1 cellular context compared by ENCODE assay signal in the genomic region with DNA sequence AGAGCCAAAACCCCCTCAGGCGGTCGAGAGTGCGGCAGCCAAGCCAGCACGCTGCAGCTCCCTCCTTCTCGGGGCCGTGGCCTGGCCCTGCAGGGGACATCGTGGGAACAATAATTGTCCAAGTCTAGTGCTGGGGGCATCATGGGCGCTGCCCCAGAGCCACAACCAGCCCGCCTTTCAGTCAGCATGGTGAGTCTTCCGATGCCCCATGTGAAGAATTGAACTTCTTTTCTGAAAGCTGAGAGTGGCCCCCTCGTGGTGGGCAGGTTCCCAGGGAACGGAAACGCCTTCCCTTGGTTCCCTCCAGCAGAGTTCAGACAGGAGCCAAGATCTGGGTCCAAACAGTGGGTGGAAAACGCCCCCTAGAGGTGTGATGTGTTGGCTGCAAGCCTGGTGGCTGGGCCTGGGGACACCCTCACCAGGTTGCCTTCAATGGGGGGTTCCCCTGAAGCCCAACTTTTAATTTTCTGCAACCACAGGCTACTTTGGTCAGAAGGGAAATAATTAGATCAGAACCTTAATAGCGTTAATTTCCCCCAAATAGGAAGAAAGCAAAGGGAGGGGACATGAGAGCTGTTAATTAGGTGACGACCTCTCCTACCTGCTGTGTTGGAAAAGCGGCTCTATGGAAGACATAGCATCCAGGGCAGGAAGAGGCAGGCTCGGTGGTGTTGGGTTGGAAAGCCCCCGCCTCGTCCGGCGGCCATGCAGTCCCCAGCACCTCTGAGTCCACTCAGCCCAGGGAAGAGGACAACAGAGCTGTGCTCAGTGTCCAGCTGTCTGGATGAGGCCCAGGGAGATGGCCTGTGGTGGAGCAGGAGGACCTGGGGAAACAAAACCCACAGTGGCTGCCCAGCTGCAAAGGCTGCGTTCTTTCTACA.
A peak's percentile ranks its signal among the peaks of the same experiment; 100 is the strongest.
TF ChIP-seq lines count a peak whose summit lies in the region.

No MANE protein-coding gene starts in this region.

TF ChIP-seq in HepG2, 621 proteins besides CTCF, POLR2A, EP300 and RAD21 (continued from another document and continues in another):
- TF ChIP-seq, protein P1, sequence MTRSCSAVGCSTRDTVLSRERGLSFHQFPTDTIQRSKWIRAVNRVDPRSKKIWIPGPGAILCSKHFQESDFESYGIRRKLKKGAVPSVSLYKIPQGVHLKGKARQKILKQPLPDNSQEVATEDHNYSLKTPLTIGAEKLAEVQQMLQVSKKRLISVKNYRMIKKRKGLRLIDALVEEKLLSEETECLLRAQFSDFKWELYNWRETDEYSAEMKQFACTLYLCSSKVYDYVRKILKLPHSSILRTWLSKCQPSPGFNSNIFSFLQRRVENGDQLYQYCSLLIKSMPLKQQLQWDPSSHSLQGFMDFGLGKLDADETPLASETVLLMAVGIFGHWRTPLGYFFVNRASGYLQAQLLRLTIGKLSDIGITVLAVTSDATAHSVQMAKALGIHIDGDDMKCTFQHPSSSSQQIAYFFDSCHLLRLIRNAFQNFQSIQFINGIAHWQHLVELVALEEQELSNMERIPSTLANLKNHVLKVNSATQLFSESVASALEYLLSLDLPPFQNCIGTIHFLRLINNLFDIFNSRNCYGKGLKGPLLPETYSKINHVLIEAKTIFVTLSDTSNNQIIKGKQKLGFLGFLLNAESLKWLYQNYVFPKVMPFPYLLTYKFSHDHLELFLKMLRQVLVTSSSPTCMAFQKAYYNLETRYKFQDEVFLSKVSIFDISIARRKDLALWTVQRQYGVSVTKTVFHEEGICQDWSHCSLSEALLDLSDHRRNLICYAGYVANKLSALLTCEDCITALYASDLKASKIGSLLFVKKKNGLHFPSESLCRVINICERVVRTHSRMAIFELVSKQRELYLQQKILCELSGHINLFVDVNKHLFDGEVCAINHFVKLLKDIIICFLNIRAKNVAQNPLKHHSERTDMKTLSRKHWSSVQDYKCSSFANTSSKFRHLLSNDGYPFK (CRISPR knock-in tag; IDR thresholded peaks at IDR 0.05; ENCODE audit: borderline replicate concordance) = peak; percentile 66; the same call in 1 of the 2 replicates
- TF ChIP-seq ZFP41 (CRISPR knock-in tag; IDR thresholded peaks at IDR 0.05; ENCODE audit: borderline replicate concordance) = no peak
- TF ChIP-seq, protein P2, sequence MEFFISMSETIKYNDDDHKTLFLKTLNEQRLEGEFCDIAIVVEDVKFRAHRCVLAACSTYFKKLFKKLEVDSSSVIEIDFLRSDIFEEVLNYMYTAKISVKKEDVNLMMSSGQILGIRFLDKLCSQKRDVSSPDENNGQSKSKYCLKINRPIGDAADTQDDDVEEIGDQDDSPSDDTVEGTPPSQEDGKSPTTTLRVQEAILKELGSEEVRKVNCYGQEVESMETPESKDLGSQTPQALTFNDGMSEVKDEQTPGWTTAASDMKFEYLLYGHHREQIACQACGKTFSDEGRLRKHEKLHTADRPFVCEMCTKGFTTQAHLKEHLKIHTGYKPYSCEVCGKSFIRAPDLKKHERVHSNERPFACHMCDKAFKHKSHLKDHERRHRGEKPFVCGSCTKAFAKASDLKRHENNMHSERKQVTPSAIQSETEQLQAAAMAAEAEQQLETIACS (CRISPR knock-in tag; IDR thresholded peaks at IDR 0.05) = 0 out of 2 replicates have a peak, but pooled peaks have one; percentile 42
- TF ChIP-seq, protein P3, sequence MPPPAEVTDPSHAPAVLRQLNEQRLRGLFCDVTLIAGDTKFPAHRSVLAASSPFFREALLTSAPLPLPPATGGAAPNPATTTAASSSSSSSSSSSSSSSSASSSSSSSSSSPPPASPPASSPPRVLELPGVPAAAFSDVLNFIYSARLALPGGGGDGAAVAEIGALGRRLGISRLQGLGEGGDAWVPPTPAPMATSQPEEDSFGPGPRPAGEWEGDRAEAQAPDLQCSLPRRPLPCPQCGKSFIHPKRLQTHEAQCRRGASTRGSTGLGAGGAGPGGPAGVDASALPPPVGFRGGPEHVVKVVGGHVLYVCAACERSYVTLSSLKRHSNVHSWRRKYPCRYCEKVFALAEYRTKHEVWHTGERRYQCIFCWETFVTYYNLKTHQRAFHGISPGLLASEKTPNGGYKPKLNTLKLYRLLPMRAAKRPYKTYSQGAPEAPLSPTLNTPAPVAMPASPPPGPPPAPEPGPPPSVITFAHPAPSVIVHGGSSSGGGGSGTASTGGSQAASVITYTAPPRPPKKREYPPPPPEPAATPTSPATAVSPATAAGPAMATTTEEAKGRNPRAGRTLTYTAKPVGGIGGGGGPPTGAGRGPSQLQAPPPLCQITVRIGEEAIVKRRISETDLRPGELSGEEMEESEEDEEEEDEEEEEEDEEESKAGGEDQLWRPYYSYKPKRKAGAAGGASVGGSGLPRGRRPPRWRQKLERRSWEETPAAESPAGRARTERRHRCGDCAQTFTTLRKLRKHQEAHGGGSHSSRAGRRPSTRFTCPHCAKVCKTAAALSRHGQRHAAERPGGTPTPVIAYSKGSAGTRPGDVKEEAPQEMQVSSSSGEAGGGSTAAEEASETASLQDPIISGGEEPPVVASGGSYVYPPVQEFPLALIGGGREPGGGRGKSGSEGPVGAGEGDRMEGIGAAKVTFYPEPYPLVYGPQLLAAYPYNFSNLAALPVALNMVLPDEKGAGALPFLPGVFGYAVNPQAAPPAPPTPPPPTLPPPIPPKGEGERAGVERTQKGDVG (CRISPR knock-in tag; IDR thresholded peaks at IDR 0.05; ENCODE audit: borderline replicate concordance) = no peak
- TF ChIP-seq RFXANK (CRISPR knock-in tag; IDR thresholded peaks at IDR 0.05) = no peak
- TF ChIP-seq ZNF792 (CRISPR knock-in tag; IDR thresholded peaks at IDR 0.05) = peak; percentile 65; the same call in 1 of the 2 replicates
- TF ChIP-seq, protein P4, sequence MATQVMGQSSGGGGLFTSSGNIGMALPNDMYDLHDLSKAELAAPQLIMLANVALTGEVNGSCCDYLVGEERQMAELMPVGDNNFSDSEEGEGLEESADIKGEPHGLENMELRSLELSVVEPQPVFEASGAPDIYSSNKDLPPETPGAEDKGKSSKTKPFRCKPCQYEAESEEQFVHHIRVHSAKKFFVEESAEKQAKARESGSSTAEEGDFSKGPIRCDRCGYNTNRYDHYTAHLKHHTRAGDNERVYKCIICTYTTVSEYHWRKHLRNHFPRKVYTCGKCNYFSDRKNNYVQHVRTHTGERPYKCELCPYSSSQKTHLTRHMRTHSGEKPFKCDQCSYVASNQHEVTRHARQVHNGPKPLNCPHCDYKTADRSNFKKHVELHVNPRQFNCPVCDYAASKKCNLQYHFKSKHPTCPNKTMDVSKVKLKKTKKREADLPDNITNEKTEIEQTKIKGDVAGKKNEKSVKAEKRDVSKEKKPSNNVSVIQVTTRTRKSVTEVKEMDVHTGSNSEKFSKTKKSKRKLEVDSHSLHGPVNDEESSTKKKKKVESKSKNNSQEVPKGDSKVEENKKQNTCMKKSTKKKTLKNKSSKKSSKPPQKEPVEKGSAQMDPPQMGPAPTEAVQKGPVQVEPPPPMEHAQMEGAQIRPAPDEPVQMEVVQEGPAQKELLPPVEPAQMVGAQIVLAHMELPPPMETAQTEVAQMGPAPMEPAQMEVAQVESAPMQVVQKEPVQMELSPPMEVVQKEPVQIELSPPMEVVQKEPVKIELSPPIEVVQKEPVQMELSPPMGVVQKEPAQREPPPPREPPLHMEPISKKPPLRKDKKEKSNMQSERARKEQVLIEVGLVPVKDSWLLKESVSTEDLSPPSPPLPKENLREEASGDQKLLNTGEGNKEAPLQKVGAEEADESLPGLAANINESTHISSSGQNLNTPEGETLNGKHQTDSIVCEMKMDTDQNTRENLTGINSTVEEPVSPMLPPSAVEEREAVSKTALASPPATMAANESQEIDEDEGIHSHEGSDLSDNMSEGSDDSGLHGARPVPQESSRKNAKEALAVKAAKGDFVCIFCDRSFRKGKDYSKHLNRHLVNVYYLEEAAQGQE (IDR thresholded peaks at IDR 0.05; ENCODE audit: borderline replicate concordance in 1 of 2, low read depth in 1 of 2, low read length in 2 of 2) = no peak
- no peak for TF ChIP-seq DPF2 (CRISPR knock-in tag; IDR thresholded peaks at IDR 0.05; ENCODE audit: borderline replicate concordance, low read depth)
- TF ChIP-seq KDM2A (CRISPR knock-in tag; IDR thresholded peaks at IDR 0.05; ENCODE audit: borderline replicate concordance, low read depth) = peak; percentile 95
- TF ChIP-seq, protein P5, sequence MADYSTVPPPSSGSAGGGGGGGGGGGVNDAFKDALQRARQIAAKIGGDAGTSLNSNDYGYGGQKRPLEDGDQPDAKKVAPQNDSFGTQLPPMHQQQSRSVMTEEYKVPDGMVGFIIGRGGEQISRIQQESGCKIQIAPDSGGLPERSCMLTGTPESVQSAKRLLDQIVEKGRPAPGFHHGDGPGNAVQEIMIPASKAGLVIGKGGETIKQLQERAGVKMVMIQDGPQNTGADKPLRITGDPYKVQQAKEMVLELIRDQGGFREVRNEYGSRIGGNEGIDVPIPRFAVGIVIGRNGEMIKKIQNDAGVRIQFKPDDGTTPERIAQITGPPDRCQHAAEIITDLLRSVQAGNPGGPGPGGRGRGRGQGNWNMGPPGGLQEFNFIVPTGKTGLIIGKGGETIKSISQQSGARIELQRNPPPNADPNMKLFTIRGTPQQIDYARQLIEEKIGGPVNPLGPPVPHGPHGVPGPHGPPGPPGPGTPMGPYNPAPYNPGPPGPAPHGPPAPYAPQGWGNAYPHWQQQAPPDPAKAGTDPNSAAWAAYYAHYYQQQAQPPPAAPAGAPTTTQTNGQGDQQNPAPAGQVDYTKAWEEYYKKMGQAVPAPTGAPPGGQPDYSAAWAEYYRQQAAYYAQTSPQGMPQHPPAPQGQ (CRISPR knock-in tag; IDR thresholded peaks at IDR 0.05; ENCODE audit: borderline replicate concordance) = no peak
- 0 out of 2 replicates have a peak, but pooled peaks have one; percentile 30 for TF ChIP-seq SRF (IDR thresholded peaks at IDR 0.05; ENCODE audit: low read depth, low read length)
- TF ChIP-seq THYN1 (CRISPR knock-in tag; IDR thresholded peaks at IDR 0.05; ENCODE audit: borderline replicate concordance, low read depth) = no peak
- TF ChIP-seq, protein P6, sequence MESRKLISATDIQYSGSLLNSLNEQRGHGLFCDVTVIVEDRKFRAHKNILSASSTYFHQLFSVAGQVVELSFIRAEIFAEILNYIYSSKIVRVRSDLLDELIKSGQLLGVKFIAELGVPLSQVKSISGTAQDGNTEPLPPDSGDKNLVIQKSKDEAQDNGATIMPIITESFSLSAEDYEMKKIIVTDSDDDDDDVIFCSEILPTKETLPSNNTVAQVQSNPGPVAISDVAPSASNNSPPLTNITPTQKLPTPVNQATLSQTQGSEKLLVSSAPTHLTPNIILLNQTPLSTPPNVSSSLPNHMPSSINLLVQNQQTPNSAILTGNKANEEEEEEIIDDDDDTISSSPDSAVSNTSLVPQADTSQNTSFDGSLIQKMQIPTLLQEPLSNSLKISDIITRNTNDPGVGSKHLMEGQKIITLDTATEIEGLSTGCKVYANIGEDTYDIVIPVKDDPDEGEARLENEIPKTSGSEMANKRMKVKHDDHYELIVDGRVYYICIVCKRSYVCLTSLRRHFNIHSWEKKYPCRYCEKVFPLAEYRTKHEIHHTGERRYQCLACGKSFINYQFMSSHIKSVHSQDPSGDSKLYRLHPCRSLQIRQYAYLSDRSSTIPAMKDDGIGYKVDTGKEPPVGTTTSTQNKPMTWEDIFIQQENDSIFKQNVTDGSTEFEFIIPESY (CRISPR knock-in tag; IDR thresholded peaks at IDR 0.05) = peak; percentile 81
- TF ChIP-seq ZNF572 (CRISPR knock-in tag; IDR thresholded peaks at IDR 0.05) = 0 out of 2 replicates have a peak, but pooled peaks have one; percentile 44
- no peak; the same call in none of the 2 replicates for TF ChIP-seq KMT2A (CRISPR knock-in tag; IDR thresholded peaks at IDR 0.05)
- TF ChIP-seq MED13 (CRISPR knock-in tag; IDR thresholded peaks at IDR 0.05) = no peak
- TF ChIP-seq ZMAT3 (CRISPR knock-in tag; conservative IDR thresholded peaks at IDR 0.05) = 0 out of 2 replicates have a peak, but pooled peaks have one; percentile 57
- TF ChIP-seq SMAD9 (CRISPR knock-in tag; IDR thresholded peaks at IDR 0.05) = peak; percentile 94
- TF ChIP-seq, protein P7, sequence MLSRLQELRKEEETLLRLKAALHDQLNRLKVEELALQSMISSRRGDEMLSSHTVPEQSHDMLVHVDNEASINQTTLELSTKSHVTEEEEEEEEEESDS (CRISPR knock-in tag; IDR thresholded peaks at IDR 0.05; ENCODE audit: borderline replicate concordance) = no peak
- no peak for TF ChIP-seq CEBPB (IDR thresholded peaks at IDR 0.05; ENCODE audit: borderline replicate concordance, low read depth, low read length)
- no peak for TF ChIP-seq ZNF530 (CRISPR knock-in tag; IDR thresholded peaks at IDR 0.05; ENCODE audit: low read depth)
- TF ChIP-seq, protein P8, sequence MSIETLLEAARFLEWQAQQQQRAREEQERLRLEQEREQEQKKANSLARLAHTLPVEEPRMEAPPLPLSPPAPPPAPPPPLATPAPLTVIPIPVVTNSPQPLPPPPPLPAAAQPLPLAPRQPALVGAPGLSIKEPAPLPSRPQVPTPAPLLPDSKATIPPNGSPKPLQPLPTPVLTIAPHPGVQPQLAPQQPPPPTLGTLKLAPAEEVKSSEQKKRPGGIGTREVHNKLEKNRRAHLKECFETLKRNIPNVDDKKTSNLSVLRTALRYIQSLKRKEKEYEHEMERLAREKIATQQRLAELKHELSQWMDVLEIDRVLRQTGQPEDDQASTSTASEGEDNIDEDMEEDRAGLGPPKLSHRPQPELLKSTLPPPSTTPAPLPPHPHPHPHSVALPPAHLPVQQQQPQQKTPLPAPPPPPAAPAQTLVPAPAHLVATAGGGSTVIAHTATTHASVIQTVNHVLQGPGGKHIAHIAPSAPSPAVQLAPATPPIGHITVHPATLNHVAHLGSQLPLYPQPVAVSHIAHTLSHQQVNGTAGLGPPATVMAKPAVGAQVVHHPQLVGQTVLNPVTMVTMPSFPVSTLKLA (IDR thresholded peaks at IDR 0.05) = no peak
- TF ChIP-seq ZBTB7A (CRISPR knock-in tag; IDR thresholded peaks at IDR 0.05) = peak; percentile 57; the same call in 1 of the 2 replicates
- TF ChIP-seq ZNF451 (CRISPR knock-in tag; IDR thresholded peaks at IDR 0.05) = 0 out of 2 replicates have a peak, but pooled peaks have one; percentile 54
- no peak for TF ChIP-seq RORA (CRISPR knock-in tag; IDR thresholded peaks at IDR 0.05)
- TF ChIP-seq GATA4 (IDR thresholded peaks at IDR 0.05; ENCODE audit: borderline replicate concordance, low read depth) = 0 out of 2 replicates have a peak, but pooled peaks have one; percentile 21
- TF ChIP-seq CBX5 (CRISPR knock-in tag; IDR thresholded peaks at IDR 0.05; ENCODE audit: borderline replicate concordance) = peak; percentile 89; the same call in 1 of the 2 replicates
- TF ChIP-seq RXRB (CRISPR knock-in tag; IDR thresholded peaks at IDR 0.05; ENCODE audit: borderline replicate concordance) = peak; percentile 81; the same call in 1 of the 2 replicates
- peak; percentile 89 for TF ChIP-seq JARID2 (CRISPR knock-in tag; IDR thresholded peaks at IDR 0.05; ENCODE audit: insufficient replicate concordance)
- peak; percentile 56; the same call in 1 of the 2 replicates for TF ChIP-seq HMG20B (CRISPR knock-in tag; conservative IDR thresholded peaks at IDR 0.05)
